ENCODE assay signal across 19 cellular contexts in genomic region chr16:56841659-56842058, GRCh38. TPM values are rescaled to one million over a fixed set of nuclear protein-coding genes. Genes with fewer than 3 reads are reported as not detected.
DNase-seq lines count a peak whose midpoint lies in the region; ATAC-seq and TF ChIP-seq lines count a peak whose summit lies in the region.
"Had no signal": no experiment of that assay in that cellular context is flagged by ENCODE, and none has a peak within 500 bp of the region (broad histone marks: within the 10 kb centered on the region; RNA-seq: fewer than 3 reads in every experiment).

No MANE protein-coding gene starts in this region.

- H3K4me2 ChIP-seq in KMS-11 = no peak overlapping the region

- TF ChIP-seq CTCF in KMS-11 (conservative IDR thresholded peaks at IDR 0.05; ENCODE audit: low read depth, low read length) (no peak), left lung (IDR thresholded peaks at IDR 0.05) (no peak), thyroid gland (IDR thresholded peaks at IDR 0.05) (no peak)

- no peaks in the 10 kb centered on the region for H3K79me2 ChIP-seq in KMS-11 (ENCODE audit: insufficient read depth, low read depth)

- TF ChIP-seq POLR2A in thyroid gland (IDR thresholded peaks at IDR 0.05) = no peak

- DNase-seq in activated CD8-positive, alpha-beta memory T cell treated with anti-CD3 and anti-CD28 coated beads for 24 hours = peak; percentile 37
- no peak for DNase-seq in activated CD8-positive, alpha-beta memory T cell treated with anti-CD3 and anti-CD28 coated beads, Interleukin-2, amount 50 U/mL, for 4 hours
- DNase-seq in left lung (no peak), thyroid gland (peak; percentile 27 to 32), GM19240 (ENCODE audit: insufficient read length, low spot score) (no peak), T1000 (lab: John Stamatoyannopoulos, UW) (no peak), NCI-H774 (lab: John Stamatoyannopoulos, UW) (no peak)
- DNase-seq: DMS53, H7, NCI-H1417, NCI-H187 treated with DMSO at 0.1 percent for 48 hours, NCI-H2171, NCI-H345, NCI-H524, NCI-H82, SIG-M5 had no signal

- no peak overlapping the region for H2AFZ ChIP-seq in KMS-11 (ENCODE audit: low read depth)

- no peak overlapping the region for H3K4me3 ChIP-seq in KMS-11 (IDR thresholded peaks at IDR 0.05; ENCODE audit: insufficient read depth, low read depth, low read length)
- H3K4me3 ChIP-seq in left lung = no peak overlapping the region
- no peak overlapping the region for H3K4me3 ChIP-seq in thyroid gland (replicated peaks in 1 of 3)
- H3K4me3 ChIP-seq: MG63 had no signal

- WGBS in thyroid gland, 2 donors = 84 to 91% methylated on average over 10 of the region's 10 CpGs

- H3K36me3 ChIP-seq in KMS-11 (ENCODE audit: insufficient read depth) (peaks cover 5% of the 10 kb centered on the region; the same call in 1 of the 2 replicates), left lung (peaks cover 0 to 90% of the 10 kb centered on the region in 2 donors), thyroid gland (peaks cover 33 to 34% of the 10 kb centered on the region in 2 donors)

- no peaks in the 10 kb centered on the region for H3K9me3 ChIP-seq in left lung
- no peaks in the 10 kb centered on the region for H3K9me3 ChIP-seq in thyroid gland
- H3K9me3 ChIP-seq: MG63 had no signal

- no peaks in the 10 kb centered on the region for H4K20me1 ChIP-seq in KMS-11 (ENCODE audit: insufficient read depth)

- intact Hi-C loops in left lung (cut with DNase I) = no loop called here
- intact Hi-C loops in thyroid gland (cut with DNase I) = no loop called here

- H3K27me3 ChIP-seq in KMS-11 (ENCODE audit: insufficient read depth, low read depth) (no peaks in the 10 kb centered on the region), left lung (no peaks in the 10 kb centered on the region), thyroid gland (no peaks in the 10 kb centered on the region)
- H3K27me3 ChIP-seq: MG63 had no signal

- peak overlapping the region; percentile 21; the same call in 1 of the 2 replicates for H3K27ac ChIP-seq in KMS-11
- H3K27ac ChIP-seq in left lung = no peak overlapping the region
- H3K27ac ChIP-seq in thyroid gland = no peak overlapping the region

- H3K9ac ChIP-seq in KMS-11 = no peak overlapping the region

- H3K4me1 ChIP-seq in KMS-11 (ENCODE audit: low read depth, poor library complexity, severe bottlenecking) = peaks cover 10% of the 10 kb centered on the region
- peaks cover 0 to 8% of the 10 kb centered on the region in 2 donors for H3K4me1 ChIP-seq in left lung
- peaks cover 4% of the 10 kb centered on the region in 2 donors for H3K4me1 ChIP-seq in thyroid gland

- peak; percentile 60 for ATAC-seq in left lung
- ATAC-seq: Panc1 had no signal

RNA-seq across cellular contexts. Expression of gene SLC12A3, which starts 23.3 kb away (rescaled TPM):
- total RNA-seq in left lung = not detected
- not detected for total RNA-seq in thyroid gland
- total RNA-seq: H7 had no signal

Comparison
In these comparisons a context has a peak if more than half of its experiments do, and no peak if none do; other contexts are left out.
1. DNase-seq: peak in activated CD8-positive, alpha-beta memory T cell treated with anti-CD3 and anti-CD28 coated beads for 24 hours (single experiment) and thyroid gland (2 of 2); none in activated CD8-positive, alpha-beta memory T cell treated with anti-CD3 and anti-CD28 coated beads, Interleukin-2, amount 50 U/mL, for 4 hours (single experiment), left lung (0 of 2), GM19240 (single experiment), T1000 (single experiment) and NCI-H774 (single experiment).